In genomic region chr12:42960087-42960527, GRCh38 we compare ENCODE assay signal across 16 cellular contexts.
DNase-seq lines count a peak whose midpoint lies in the region; ATAC-seq and TF ChIP-seq lines count a peak whose summit lies in the region.
"Had no signal": no experiment of that assay in that cellular context is flagged by ENCODE, and none has a peak within 500 bp of the region (broad histone marks: within the 10 kb centered on the region; RNA-seq: fewer than 3 reads in every experiment).

No MANE protein-coding gene starts in this region.

- no peak overlapping the region for H2AK9ac ChIP-seq in IMR-90 (replicated peaks; ENCODE audit: low read depth, low read length, poor library complexity)

- H2BK5ac ChIP-seq in IMR-90 (ENCODE audit: low read depth, low read length, poor library complexity, severe bottlenecking) = no peak overlapping the region

- BruUV-seq in Calu3 (replicated peaks; lab: Mats Ljungman, UMichigan) = no TSS peak
- no TSS peak for BruUV-seq in IMR-90 (replicated peaks; lab: Mats Ljungman, UMichigan)

- H3K36me3 ChIP-seq in IMR-90 (ENCODE audit: control insufficient read depth, insufficient read depth, low read length) = no peaks in the 10 kb centered on the region

- no peak for TF ChIP-seq POLR2A in IMR-90 (IDR thresholded peaks at IDR 0.05; ENCODE audit: low read depth, low read length)
- TF ChIP-seq POLR2A in lower leg skin (IDR thresholded peaks at IDR 0.05) = no peak

- H3K79me1 ChIP-seq in IMR-90 (ENCODE audit: low read depth in 1 of 2, low read length in 2 of 2) = no peaks in the 10 kb centered on the region

- no peak overlapping the region for H3K4me2 ChIP-seq in IMR-90 (ENCODE audit: low read depth, low read length)

- CTCF ChIA-PET in Calu3 (lab: Charles Lee) = no interaction called here
- CTCF ChIA-PET in IMR-90 (lab: Yijun Ruan, JAX) = no interaction called here
- CTCF ChIA-PET in WTC11 (lab: Charles Lee) = no interaction called here

- DNase-seq in Calu3 (no peak), IMR-90 (peak; percentile 2), astrocyte of the cerebellum (ENCODE audit: low read depth) (peak; percentile 5), iris pigment epithelial cell (ENCODE audit: low read depth) (peak; percentile 18), WTC11 (ENCODE audit: low spot score) (no peak), lower leg skin (ENCODE audit: low spot score in 2 of 2) (no peak)
- DNase-seq in activated CD4-positive, alpha-beta T cell treated with anti-CD3 and anti-CD28 coated beads, Interleukin-2, amount 10 ng/mL, durations not matched to agents 24 days and 14 days = no peak
- DNase-seq in activated naive CD8-positive, alpha-beta T cell treated with anti-CD3 and anti-CD28 coated beads, Interleukin-2, amount 50 U/mL, for 24 hours = no peak
- DNase-seq: activated CD4-positive, alpha-beta T cell treated with anti-CD3 and anti-CD28 coated beads for 4 hours; activated naive CD4-positive, alpha-beta T cell treated with anti-CD3 and anti-CD28 coated beads for 36 hours; effector CD8-positive, alpha-beta T cell; natural killer cell; NCI-H187; NCI-H526 treated with DMSO at 0.1 percent for 48 hours; T-helper 17 cell had no signal

- in situ Hi-C loops in IMR-90 (cut with MboI; ENCODE audit: low sequenced_read_pairs) = no loop called here
- in situ Hi-C loops in astrocyte of the cerebellum (cut with HindIII; ENCODE audit: low sequenced_read_pairs) = no loop called here

- H3K4me1 Mint-ChIP-seq in Calu3 (ENCODE audit: low read depth, unreplicated experiment) (peaks cover 42% of the 10 kb centered on the region), WTC11 (0 out of 2 replicates have a peak, but pooled peaks cover 4% of the 10 kb centered on the region)
- H3K4me1 Mint-ChIP-seq in activated CD4-positive, alpha-beta T cell treated with anti-CD3 and anti-CD28 coated beads, Interleukin-2, amount 10 ng/mL, durations not matched to agents 24 days and 14 days = no peaks in the 10 kb centered on the region
- no peaks in the 10 kb centered on the region for H3K4me1 Mint-ChIP-seq in activated naive CD8-positive, alpha-beta T cell treated with anti-CD3 and anti-CD28 coated beads, Interleukin-2, amount 50 U/mL, for 24 hours
- H3K4me1 Mint-ChIP-seq: natural killer cell, T-helper 17 cell had no signal

- H2BK120ac ChIP-seq in IMR-90 (ENCODE audit: low read depth, low read length) = 0 out of 2 replicates have a peak overlapping the region, but pooled peaks have one; percentile 8

- H3K36me3 Mint-ChIP-seq in Calu3 (ENCODE audit: insufficient read depth, unreplicated experiment) (no peaks in the 10 kb centered on the region), WTC11 (no peaks in the 10 kb centered on the region)
- no peaks in the 10 kb centered on the region for H3K36me3 Mint-ChIP-seq in activated CD4-positive, alpha-beta T cell treated with anti-CD3 and anti-CD28 coated beads, Interleukin-2, amount 10 ng/mL, durations not matched to agents 24 days and 14 days (ENCODE audit: low read depth)
- H3K36me3 Mint-ChIP-seq in activated naive CD8-positive, alpha-beta T cell treated with anti-CD3 and anti-CD28 coated beads, Interleukin-2, amount 50 U/mL, for 24 hours (ENCODE audit: low read depth) = no peaks in the 10 kb centered on the region
- H3K36me3 Mint-ChIP-seq: natural killer cell had no signal

- H4K91ac ChIP-seq in IMR-90 (ENCODE audit: insufficient read depth, low read depth, low read length) = no peak overlapping the region

- H3K56ac ChIP-seq in IMR-90 (ENCODE audit: extremely low read depth, insufficient read depth, low read length) = no peak overlapping the region

- H3K18ac ChIP-seq in IMR-90 (ENCODE audit: low read depth, low read length) = no peak overlapping the region

- H3K27me3 Mint-ChIP-seq in Calu3 (ENCODE audit: unreplicated experiment) (no peaks in the 10 kb centered on the region), WTC11 (ENCODE audit: low read depth) (no peaks in the 10 kb centered on the region)
- no peaks in the 10 kb centered on the region for H3K27me3 Mint-ChIP-seq in activated CD4-positive, alpha-beta T cell treated with anti-CD3 and anti-CD28 coated beads, Interleukin-2, amount 10 ng/mL, durations not matched to agents 24 days and 14 days
- H3K27me3 Mint-ChIP-seq in activated naive CD8-positive, alpha-beta T cell treated with anti-CD3 and anti-CD28 coated beads, Interleukin-2, amount 50 U/mL, for 24 hours = no peaks in the 10 kb centered on the region
- H3K27me3 Mint-ChIP-seq: T-helper 17 cell had no signal

- H3K4ac ChIP-seq in IMR-90 (ENCODE audit: low read depth, low read length) = no peak overlapping the region

- no peak overlapping the region for H2AFZ ChIP-seq in IMR-90 (replicated peaks; ENCODE audit: low read length, poor library complexity)

- H3K27me3 ChIP-seq in IMR-90 (ENCODE audit: control insufficient read depth, insufficient read depth, low read length) = no peaks in the 10 kb centered on the region

- intact Hi-C loops in Calu3 (cut with micrococcal nuclease; ENCODE audit: unreplicated experiment) (loop anchor here (1.0 to 10.0 kb wide), 5 partner anchors 43 to 377 kb away; partner anchors contain the start of gene PRICKLE1), IMR-90 (cut with micrococcal nuclease) (no loop called here), lower leg skin (cut with DNase I; ENCODE audit: low total_unique reads) (no loop called here)
- intact Hi-C loops in activated CD4-positive, alpha-beta T cell treated with anti-CD3 and anti-CD28 coated beads, Interleukin-2, amount 10 ng/mL, durations not matched to agents 24 days and 14 days (cut with micrococcal nuclease) = no loop called here

- H3K9me3 ChIP-seq in IMR-90 (ENCODE audit: control insufficient read depth, insufficient read depth, low read length) = no peaks in the 10 kb centered on the region

- dilution Hi-C loops in IMR-90 (cut with HindIII; ENCODE audit: low sequenced_read_pairs, unreplicated experiment) = no loop called here

- no peak overlapping the region for H3K9ac ChIP-seq in IMR-90 (ENCODE audit: low read depth, low read length)

- TF ChIP-seq CTCF in Calu3 (IDR thresholded peaks at IDR 0.05; ENCODE audit: unreplicated experiment) (no peak), IMR-90 (conservative IDR thresholded peaks at IDR 0.05; ENCODE audit: low read depth, low read length) (no peak), astrocyte of the cerebellum (IDR thresholded peaks at IDR 0.05; ENCODE audit: low read depth, low read length, missing control alignments) (no peak), WTC11 (IDR thresholded peaks at IDR 0.05) (no peak), lower leg skin (IDR thresholded peaks at IDR 0.05) (no peak)

- no peaks in the 10 kb centered on the region for H4K20me1 ChIP-seq in IMR-90 (ENCODE audit: insufficient read depth, low read length)

- H3K9me1 ChIP-seq in IMR-90 (ENCODE audit: insufficient read depth, low read length) = no peaks in the 10 kb centered on the region; the same call in 1 of the 2 replicates

- no peak overlapping the region for H4K5ac ChIP-seq in IMR-90 (ENCODE audit: low read depth, low read length)

- H3K23ac ChIP-seq in IMR-90 (ENCODE audit: low read depth, low read length) = no peak overlapping the region

- H4K8ac ChIP-seq in IMR-90 (ENCODE audit: low read depth in 2 of 2, low read length in 2 of 2) = no peak overlapping the region

- ATAC-seq in IMR-90 (ENCODE audit: low read depth) = no peak
- no peak for ATAC-seq in WTC11
- no peak for ATAC-seq in activated naive CD8-positive, alpha-beta T cell treated with anti-CD3 and anti-CD28 coated beads, Interleukin-2, amount 50 U/mL, for 24 hours
- ATAC-seq: natural killer cell, T-helper 17 cell had no signal

- no peak overlapping the region for H3K4me3 ChIP-seq in IMR-90 (ENCODE audit: insufficient read depth, low read depth, low read length)
- H3K4me3 ChIP-seq in astrocyte of the cerebellum (ENCODE audit: low read depth, low read length) = no peak overlapping the region
- H3K4me3 ChIP-seq in lower leg skin (ENCODE audit: low read depth, poor library complexity, severe bottlenecking) = no peak overlapping the region
- H3K4me3 ChIP-seq: lung had no signal

- H2BK15ac ChIP-seq in IMR-90 (ENCODE audit: low read depth, low read length) = no peak overlapping the region

- no peak overlapping the region for H3K14ac ChIP-seq in IMR-90 (replicated peaks; ENCODE audit: low read depth, low read length)

- H3K4me3 Mint-ChIP-seq in Calu3 (ENCODE audit: low read depth, unreplicated experiment) = no peak overlapping the region
- H3K4me3 Mint-ChIP-seq in activated CD4-positive, alpha-beta T cell treated with anti-CD3 and anti-CD28 coated beads, Interleukin-2, amount 10 ng/mL, durations not matched to agents 24 days and 14 days = no peak overlapping the region
- H3K4me3 Mint-ChIP-seq in WTC11 = no peak overlapping the region
- H3K4me3 Mint-ChIP-seq in activated naive CD8-positive, alpha-beta T cell treated with anti-CD3 and anti-CD28 coated beads, Interleukin-2, amount 50 U/mL, for 24 hours = no peak overlapping the region
- H3K4me3 Mint-ChIP-seq: activated naive CD4-positive, alpha-beta T cell treated with anti-CD3 and anti-CD28 coated beads for 36 hours; natural killer cell; T-helper 17 cell had no signal

- no peak overlapping the region for H2AK5ac ChIP-seq in IMR-90 (ENCODE audit: low read depth, low read length)

- WGBS in IMR-90 (ENCODE audit: extremely low coverage in 2 of 2, insufficient read length in 1 of 2), 2 experiments = 33% methylated on average over 1 of the region's 4 CpGs; no CpG with 5 or more reads in 1 of the 2 experiments
- 64 to 71% methylated on average over 4 of the region's 4 CpGs for WGBS in lower leg skin, 2 donors

- no peak for TF ChIP-seq RAD21 in IMR-90 (IDR thresholded peaks at IDR 0.05; ENCODE audit: low read length)

- H3K27ac ChIP-seq in IMR-90 (ENCODE audit: insufficient read depth, low read length) = no peak overlapping the region

- H2BK20ac ChIP-seq in IMR-90 (ENCODE audit: low read depth, low read length) = no peak overlapping the region

- peaks cover under 1% of the 10 kb centered on the region for H3K9me3 Mint-ChIP-seq in Calu3 (ENCODE audit: low read depth, unreplicated experiment)
- no peaks in the 10 kb centered on the region for H3K9me3 Mint-ChIP-seq in activated CD4-positive, alpha-beta T cell treated with anti-CD3 and anti-CD28 coated beads, Interleukin-2, amount 10 ng/mL, durations not matched to agents 24 days and 14 days
- H3K9me3 Mint-ChIP-seq in WTC11 = no peaks in the 10 kb centered on the region
- no peaks in the 10 kb centered on the region for H3K9me3 Mint-ChIP-seq in activated naive CD8-positive, alpha-beta T cell treated with anti-CD3 and anti-CD28 coated beads, Interleukin-2, amount 50 U/mL, for 24 hours
- H3K9me3 Mint-ChIP-seq: activated naive CD4-positive, alpha-beta T cell treated with anti-CD3 and anti-CD28 coated beads for 36 hours had no signal

- H3K4me1 ChIP-seq in IMR-90 (ENCODE audit: control insufficient read depth, insufficient read depth, low read length) = no peaks in the 10 kb centered on the region

- POLR2A ChIA-PET in IMR-90 (lab: Charles Lee; ENCODE audit: unreplicated experiment) = no interaction called here
- POLR2A ChIA-PET in WTC11 (lab: Charles Lee) = no interaction called here

- H3K27ac Mint-ChIP-seq in Calu3 (ENCODE audit: unreplicated experiment) = peak overlapping the region; percentile 67
- no peak overlapping the region for H3K27ac Mint-ChIP-seq in activated CD4-positive, alpha-beta T cell treated with anti-CD3 and anti-CD28 coated beads, Interleukin-2, amount 10 ng/mL, durations not matched to agents 24 days and 14 days
- no peak overlapping the region for H3K27ac Mint-ChIP-seq in WTC11
- no peak overlapping the region for H3K27ac Mint-ChIP-seq in activated naive CD8-positive, alpha-beta T cell treated with anti-CD3 and anti-CD28 coated beads, Interleukin-2, amount 50 U/mL, for 24 hours
- H3K27ac Mint-ChIP-seq: activated naive CD4-positive, alpha-beta T cell treated with anti-CD3 and anti-CD28 coated beads for 36 hours; natural killer cell; T-helper 17 cell had no signal

Comparison
In these comparisons a context has a peak if more than half of its experiments do, and no peak if none do; other contexts are left out.
1. DNase-seq: peak in IMR-90 (single experiment), astrocyte of the cerebellum (single experiment) and iris pigment epithelial cell (single experiment); none in Calu3 (single experiment), activated CD4-positive, alpha-beta T cell treated with anti-CD3 and anti-CD28 coated beads, Interleukin-2, amount 10 ng/mL, durations not matched to agents 24 days and 14 days (single experiment), WTC11 (single experiment), activated naive CD8-positive, alpha-beta T cell treated with anti-CD3 and anti-CD28 coated beads, Interleukin-2, amount 50 U/mL, for 24 hours (single experiment) and lower leg skin (0 of 2).